Comparison of ENCODE assay signal across 9 cellular contexts in the genomic region with DNA sequence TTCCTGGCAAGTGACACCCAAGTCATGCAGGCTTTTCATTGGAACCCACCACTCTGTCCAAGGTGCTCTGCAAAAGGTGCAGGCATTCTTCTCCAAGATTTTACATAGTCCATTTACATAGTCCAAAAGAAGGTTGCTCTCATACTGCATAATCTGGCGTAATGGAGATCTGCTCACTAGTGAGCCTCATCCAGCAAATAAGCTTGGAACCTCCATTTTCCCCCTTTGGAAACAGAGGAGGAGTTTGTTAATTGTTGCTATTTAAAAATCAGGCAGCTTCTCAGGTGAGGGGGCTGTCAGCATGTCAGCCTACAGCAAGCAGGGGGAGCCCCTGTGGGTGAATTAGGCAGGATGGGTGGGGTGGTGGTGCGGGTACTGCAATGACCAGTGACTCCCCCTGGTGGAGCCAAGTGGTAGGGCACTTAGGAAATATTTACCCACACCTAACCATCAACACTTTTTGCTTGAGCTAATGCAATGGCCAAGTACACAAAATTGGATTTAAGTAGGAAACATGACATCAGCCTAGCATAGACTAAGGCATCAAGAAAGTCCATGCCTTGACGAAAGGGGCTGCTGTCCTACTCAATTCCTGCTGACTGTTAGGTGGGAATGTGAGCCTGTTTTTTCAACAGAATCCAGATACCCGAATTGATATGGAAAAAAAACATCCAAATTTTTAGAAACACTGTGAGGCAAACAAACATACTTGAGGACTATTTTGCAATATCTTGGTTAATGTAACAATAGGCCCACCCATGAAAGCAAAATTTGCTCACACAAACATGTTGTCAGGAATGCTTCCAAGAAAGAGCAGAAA.
DNase-seq lines count a peak whose midpoint lies in the region; ATAC-seq lines count a peak whose summit lies in the region.
"Had no signal": no experiment of that assay in that cellular context is flagged by ENCODE, and none has a peak within 500 bp of the region (broad histone marks: within the 10 kb centered on the region; RNA-seq: fewer than 3 reads in every experiment).

No MANE protein-coding gene starts in this region.

- no peak overlapping the region for H2BK15ac ChIP-seq in mesendoderm (replicated peaks; ENCODE audit: low read depth)

- H3K9me3 Mint-ChIP-seq in activated CD8-positive, alpha-beta T cell treated with anti-CD3 and anti-CD28 coated beads, Interleukin-2, amount 10 ng/mL, durations not matched to agents 7 days and 5 days (ENCODE audit: insufficient read depth) = no peaks in the 10 kb centered on the region
- no peaks in the 10 kb centered on the region for H3K9me3 Mint-ChIP-seq in effector memory CD8-positive, alpha-beta T cell
- H3K9me3 Mint-ChIP-seq: dendritic cell treated with granulocyte-macrophage colony-stimulating factor and Interleukin-4, amounts not matched to agents 40 ng/mL and 50 ng/mL, for 4 days had no signal

- WGBS in mesendoderm (ENCODE audit: extremely low coverage, insufficient coverage, low lambda C conversion rate) = no CpG with 5 or more reads among the region's 4 CpGs

- no peaks in the 10 kb centered on the region for H3K27me3 ChIP-seq in mesendoderm (ENCODE audit: insufficient read depth, low read length, poor library complexity)

- peaks cover 21% of the 10 kb centered on the region for H3K79me2 ChIP-seq in mesendoderm (ENCODE audit: control insufficient read depth, insufficient read depth, low read length)

- H2BK120ac ChIP-seq in mesendoderm (ENCODE audit: low read depth, low read length) = no peak overlapping the region

- H3K4me1 Mint-ChIP-seq in activated CD8-positive, alpha-beta T cell treated with anti-CD3 and anti-CD28 coated beads, Interleukin-2, amount 10 ng/mL, durations not matched to agents 7 days and 5 days (ENCODE audit: low read depth) = peaks cover 17% of the 10 kb centered on the region
- peaks cover 22 to 33% of the 10 kb centered on the region in 2 donors for H3K4me1 Mint-ChIP-seq in effector memory CD8-positive, alpha-beta T cell (ENCODE audit: low read depth in 2 of 2)

- H3K9ac ChIP-seq in mesendoderm (ENCODE audit: low read length) = no peak overlapping the region

- H3K4me3 Mint-ChIP-seq in activated CD8-positive, alpha-beta T cell treated with anti-CD3 and anti-CD28 coated beads, Interleukin-2, amount 10 ng/mL, durations not matched to agents 7 days and 5 days = no peak overlapping the region
- no peak overlapping the region for H3K4me3 Mint-ChIP-seq in effector memory CD8-positive, alpha-beta T cell
- H3K4me3 Mint-ChIP-seq: dendritic cell treated with granulocyte-macrophage colony-stimulating factor and Interleukin-4, amounts not matched to agents 40 ng/mL and 50 ng/mL, for 4 days had no signal

- H3K56ac ChIP-seq in mesendoderm (ENCODE audit: low read length) = no peak overlapping the region

- no peak overlapping the region for H4K5ac ChIP-seq in mesendoderm (ENCODE audit: low read length)

- H3K4ac ChIP-seq in mesendoderm (ENCODE audit: low read depth, low read length) = no peak overlapping the region

- H3K79me1 ChIP-seq in mesendoderm (ENCODE audit: low read length) = peaks cover 11% of the 10 kb centered on the region

- H3K36me3 ChIP-seq in mesendoderm (ENCODE audit: control insufficient read depth, insufficient read depth, low read length) = no peaks in the 10 kb centered on the region

- peaks cover 3% of the 10 kb centered on the region for H3K4me1 ChIP-seq in mesendoderm (ENCODE audit: control insufficient read depth, low read depth, low read length)

- no peak overlapping the region for H3K27ac Mint-ChIP-seq in activated CD8-positive, alpha-beta T cell treated with anti-CD3 and anti-CD28 coated beads, Interleukin-2, amount 10 ng/mL, durations not matched to agents 7 days and 5 days
- peak overlapping the region in 1 of 2 donors; percentile 23 for H3K27ac Mint-ChIP-seq in effector memory CD8-positive, alpha-beta T cell

- no peak overlapping the region for H3K4me2 ChIP-seq in mesendoderm (ENCODE audit: low read length)

- H4K8ac ChIP-seq in mesendoderm (ENCODE audit: low read depth, low read length) = no peak overlapping the region

- ATAC-seq in HG02870 (IDR thresholded peaks at IDR 0.05; ENCODE audit: unreplicated experiment) = peak; percentile 59
- ATAC-seq in activated CD8-positive, alpha-beta T cell treated with anti-CD3 and anti-CD28 coated beads, Interleukin-2, amount 10 ng/mL, durations not matched to agents 7 days and 5 days = peak; percentile 92
- peak; percentile 98 for ATAC-seq in effector memory CD8-positive, alpha-beta T cell (replicated peaks)
- no peak for ATAC-seq in HG02763 (IDR thresholded peaks at IDR 0.05; ENCODE audit: unreplicated experiment)

- no peak overlapping the region for H3K4me3 ChIP-seq in mesendoderm (ENCODE audit: low read length)

- H3K27me3 Mint-ChIP-seq in activated CD8-positive, alpha-beta T cell treated with anti-CD3 and anti-CD28 coated beads, Interleukin-2, amount 10 ng/mL, durations not matched to agents 7 days and 5 days (ENCODE audit: low read depth) = no peaks in the 10 kb centered on the region
- H3K27me3 Mint-ChIP-seq in effector memory CD8-positive, alpha-beta T cell = no peaks in the 10 kb centered on the region
- H3K27me3 Mint-ChIP-seq: dendritic cell treated with granulocyte-macrophage colony-stimulating factor and Interleukin-4, amounts not matched to agents 40 ng/mL and 50 ng/mL, for 4 days had no signal

- H2BK5ac ChIP-seq in mesendoderm (ENCODE audit: low read length) = no peak overlapping the region

- no peak overlapping the region for H3K18ac ChIP-seq in mesendoderm (ENCODE audit: low read length)

- POLR2A ChIA-PET in activated CD8-positive, alpha-beta T cell treated with anti-CD3 and anti-CD28 coated beads, Interleukin-2, amount 10 ng/mL, durations not matched to agents 7 days and 5 days (lab: Charles Lee) = no interaction called here

- no peak overlapping the region for H3K27ac ChIP-seq in mesendoderm (ENCODE audit: low read depth, low read length)

- peaks cover 7% of the 10 kb centered on the region for H3K36me3 Mint-ChIP-seq in activated CD8-positive, alpha-beta T cell treated with anti-CD3 and anti-CD28 coated beads, Interleukin-2, amount 10 ng/mL, durations not matched to agents 7 days and 5 days (ENCODE audit: low read depth)
- peaks cover 5% of the 10 kb centered on the region for H3K36me3 Mint-ChIP-seq in effector memory CD8-positive, alpha-beta T cell (ENCODE audit: insufficient read depth)

- CTCF ChIA-PET in activated CD8-positive, alpha-beta T cell treated with anti-CD3 and anti-CD28 coated beads, Interleukin-2, amount 10 ng/mL, durations not matched to agents 7 days and 5 days (lab: Charles Lee) = interaction anchor here (0.6 to 1.9 kb wide), 47 partner anchors 9 to 456 kb away, joined by 3 to 24 read pairs (median 5); a partner anchor contains a TSS

- H2AK5ac ChIP-seq in mesendoderm (ENCODE audit: low read length) = no peak overlapping the region

- no peak overlapping the region for H3K23ac ChIP-seq in mesendoderm (ENCODE audit: low read length)

- peak; percentile 88 for DNase-seq in GM03348 (ENCODE audit: low spot score)
- DNase-seq in NCI-H748 (lab: John Stamatoyannopoulos, UW; ENCODE audit: unreplicated experiment) = peak; percentile 68
- DNase-seq in activated CD8-positive, alpha-beta T cell treated with anti-CD3 and anti-CD28 coated beads, Interleukin-2, amount 10 ng/mL, durations not matched to agents 7 days and 5 days = peak; percentile 85
- peak; percentile 62 to 73 (median 69) for DNase-seq in effector memory CD8-positive, alpha-beta T cell
- peak; percentile 87 for DNase-seq in mesendoderm
- DNase-seq in stimulated activated CD8-positive, alpha-beta memory T cell treated with anti-CD3 and anti-CD28 coated beads, Interleukin-4, amount 100 ng/mL, for 24 hours (ENCODE audit: low read depth) = peak; percentile 61
